In genomic region chr2:16383411-16383810, GRCh38 we compare ENCODE assay signal across 3 cellular contexts.
"Had no signal": no experiment of that assay in that cellular context is flagged by ENCODE, and none has a peak within 500 bp of the region (broad histone marks: within the 10 kb centered on the region; RNA-seq: fewer than 3 reads in every experiment).

No MANE protein-coding gene starts in this region.

- H3K4me3 ChIP-seq: K562 had no signal

- DNase-seq: IMR-90, KBM-7 had no signal
